In the genomic region with DNA sequence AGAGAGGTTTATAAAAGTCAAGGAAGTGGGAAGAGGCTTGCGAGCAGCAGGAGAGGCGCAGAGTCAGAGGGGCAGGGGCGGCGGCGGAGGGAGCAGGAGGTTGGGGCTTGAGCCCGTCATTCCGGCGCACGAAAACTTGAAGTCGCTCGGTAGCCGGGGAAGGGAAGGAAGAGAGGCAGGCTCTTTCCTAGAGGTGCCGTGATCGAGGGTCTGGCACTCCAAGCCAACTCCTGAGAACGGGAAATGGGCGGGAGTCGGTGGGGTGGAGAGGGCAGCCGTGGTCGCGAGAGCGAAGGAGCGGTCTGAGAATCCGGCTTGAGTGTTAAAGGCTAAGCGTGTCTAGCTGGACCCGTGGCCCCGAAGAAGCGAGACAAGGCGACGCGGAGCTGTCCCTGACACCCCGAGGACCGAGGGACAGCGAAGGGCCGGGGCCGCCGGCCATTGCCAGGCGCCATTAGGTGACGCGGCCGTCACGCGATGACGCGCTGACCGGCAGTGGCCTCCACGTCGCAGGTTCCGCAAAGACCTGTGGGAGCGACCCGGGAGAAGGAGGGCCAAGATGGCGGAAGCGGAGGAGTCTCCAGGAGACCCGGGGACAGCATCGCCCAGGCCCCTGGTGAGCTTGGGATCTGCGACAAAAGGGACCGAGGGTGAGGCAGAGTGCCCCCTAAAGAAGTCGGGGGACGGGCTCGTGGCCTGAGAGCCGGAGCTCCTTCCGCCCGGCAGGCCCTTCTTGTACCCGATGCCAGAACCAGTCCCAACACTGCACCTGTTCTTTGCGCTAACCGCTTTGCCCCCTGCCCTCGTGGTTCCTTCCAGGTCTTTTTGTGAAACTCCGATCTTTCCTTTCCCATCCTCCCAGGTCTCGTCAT, we compare ENCODE assay signal across 1 cellular context.
TF ChIP-seq lines count a peak whose summit lies in the region.

YIPF6 (plus strand) TSS at position 544 of the 872 bp plus-strand sequence; CDS start at position 560, 16 bp downstream.

TF ChIP-seq in HepG2, 621 proteins besides CTCF, POLR2A, EP300 and RAD21 (continued from another document and continues in another):
- no peak for TF ChIP-seq TGIF2 (CRISPR knock-in tag; IDR thresholded peaks at IDR 0.05)
- TF ChIP-seq ZNF749 (CRISPR knock-in tag; IDR thresholded peaks at IDR 0.05; ENCODE audit: borderline replicate concordance) = peak; percentile 36; the same call in 1 of the 2 replicates
- peak; percentile 42; the same call in 1 of the 2 replicates for TF ChIP-seq HDAC1 (CRISPR knock-in tag; IDR thresholded peaks at IDR 0.05)
- TF ChIP-seq RFXANK (CRISPR knock-in tag; IDR thresholded peaks at IDR 0.05) = no peak
- peak; percentile 44 for TF ChIP-seq AGO2 (optimal IDR thresholded peaks at IDR 0.05; ENCODE audit: low read depth, low read length)
- TF ChIP-seq, protein P1, sequence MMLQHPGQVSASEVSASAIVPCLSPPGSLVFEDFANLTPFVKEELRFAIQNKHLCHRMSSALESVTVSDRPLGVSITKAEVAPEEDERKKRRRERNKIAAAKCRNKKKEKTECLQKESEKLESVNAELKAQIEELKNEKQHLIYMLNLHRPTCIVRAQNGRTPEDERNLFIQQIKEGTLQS (CRISPR knock-in tag; IDR thresholded peaks at IDR 0.05) = peak; percentile 33; the same call in 1 of the 2 replicates
- TF ChIP-seq MED1 (CRISPR knock-in tag; IDR thresholded peaks at IDR 0.05) = peak; percentile 62; the same call in 1 of the 2 replicates
- peak; percentile 36; the same call in 1 of the 2 replicates for TF ChIP-seq MLX (CRISPR knock-in tag; IDR thresholded peaks at IDR 0.05)
- TF ChIP-seq ZHX1 (CRISPR knock-in tag; IDR thresholded peaks at IDR 0.05; ENCODE audit: low read depth) = peak; percentile 94
- TF ChIP-seq MED13 (CRISPR knock-in tag; IDR thresholded peaks at IDR 0.05) = no peak
- peak; percentile 59 for TF ChIP-seq ASH2L (IDR thresholded peaks at IDR 0.05; ENCODE audit: insufficient read length, low read depth, low read length)
- TF ChIP-seq ZNF781 (CRISPR knock-in tag; IDR thresholded peaks at IDR 0.05; ENCODE audit: borderline replicate concordance, not compliant biosample characterization) = no peak
- peak; percentile 67 for TF ChIP-seq NKX3-1 (CRISPR knock-in tag; IDR thresholded peaks at IDR 0.05)
- no peak for TF ChIP-seq MAF1 (CRISPR knock-in tag; IDR thresholded peaks at IDR 0.05; ENCODE audit: borderline replicate concordance)
- TF ChIP-seq MEF2D (CRISPR knock-in tag; IDR thresholded peaks at IDR 0.05) = 0 out of 2 replicates have a peak, but pooled peaks have one; percentile 45
- TF ChIP-seq CEBPG (CRISPR knock-in tag; IDR thresholded peaks at IDR 0.05) = 0 out of 2 replicates have a peak, but pooled peaks have one; percentile 18
- TF ChIP-seq ZNF552 (CRISPR knock-in tag; IDR thresholded peaks at IDR 0.05; ENCODE audit: borderline replicate concordance) = 0 out of 2 replicates have a peak, but pooled peaks have one; percentile 51
- TF ChIP-seq GMEB1 (CRISPR knock-in tag; IDR thresholded peaks at IDR 0.05; ENCODE audit: borderline replicate concordance) = peak; percentile 95
- TF ChIP-seq MXD4 (CRISPR knock-in tag; IDR thresholded peaks at IDR 0.05) = peak; percentile 71; the same call in 1 of the 2 replicates
- peak; percentile 32; the same call in 1 of the 2 replicates for TF ChIP-seq SPEN (CRISPR knock-in tag; IDR thresholded peaks at IDR 0.05; ENCODE audit: low read depth)
- no peak for TF ChIP-seq HNF4G (IDR thresholded peaks at IDR 0.05; ENCODE audit: borderline replicate concordance, low read depth, low read length)
- no peak for TF ChIP-seq HNF4G (CRISPR knock-in tag; IDR thresholded peaks at IDR 0.05; ENCODE audit: borderline replicate concordance, low read depth)
- no peak for TF ChIP-seq ZNF557 (CRISPR knock-in tag; IDR thresholded peaks at IDR 0.05)
- TF ChIP-seq PAX8 (CRISPR knock-in tag; IDR thresholded peaks at IDR 0.05; ENCODE audit: borderline replicate concordance) = no peak
- TF ChIP-seq NRL (CRISPR knock-in tag; IDR thresholded peaks at IDR 0.05; ENCODE audit: borderline replicate concordance) = peak; percentile 64; the same call in 1 of the 2 replicates
- TF ChIP-seq, protein P2, sequence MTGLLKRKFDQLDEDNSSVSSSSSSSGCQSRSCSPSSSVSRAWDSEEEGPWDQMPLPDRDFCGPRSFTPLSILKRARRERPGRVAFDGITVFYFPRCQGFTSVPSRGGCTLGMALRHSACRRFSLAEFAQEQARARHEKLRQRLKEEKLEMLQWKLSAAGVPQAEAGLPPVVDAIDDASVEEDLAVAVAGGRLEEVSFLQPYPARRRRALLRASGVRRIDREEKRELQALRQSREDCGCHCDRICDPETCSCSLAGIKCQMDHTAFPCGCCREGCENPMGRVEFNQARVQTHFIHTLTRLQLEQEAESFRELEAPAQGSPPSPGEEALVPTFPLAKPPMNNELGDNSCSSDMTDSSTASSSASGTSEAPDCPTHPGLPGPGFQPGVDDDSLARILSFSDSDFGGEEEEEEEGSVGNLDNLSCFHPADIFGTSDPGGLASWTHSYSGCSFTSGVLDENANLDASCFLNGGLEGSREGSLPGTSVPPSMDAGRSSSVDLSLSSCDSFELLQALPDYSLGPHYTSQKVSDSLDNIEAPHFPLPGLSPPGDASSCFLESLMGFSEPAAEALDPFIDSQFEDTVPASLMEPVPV (CRISPR knock-in tag; IDR thresholded peaks at IDR 0.05) = no peak
- TF ChIP-seq ZBTB38 (CRISPR knock-in tag; IDR thresholded peaks at IDR 0.05) = no peak
- 0 out of 2 replicates have a peak, but pooled peaks have one; percentile 27 for TF ChIP-seq HNRNPL (IDR thresholded peaks at IDR 0.05; ENCODE audit: low read depth, low read length)
- TF ChIP-seq GATAD1 (CRISPR knock-in tag; IDR thresholded peaks at IDR 0.05) = peak; percentile 95
- TF ChIP-seq ZNF18 (CRISPR knock-in tag; IDR thresholded peaks at IDR 0.05; ENCODE audit: insufficient replicate concordance) = peak; percentile 23
- TF ChIP-seq GLMP (CRISPR knock-in tag; IDR thresholded peaks at IDR 0.05; ENCODE audit: borderline replicate concordance) = no peak
- TF ChIP-seq, protein P3, sequence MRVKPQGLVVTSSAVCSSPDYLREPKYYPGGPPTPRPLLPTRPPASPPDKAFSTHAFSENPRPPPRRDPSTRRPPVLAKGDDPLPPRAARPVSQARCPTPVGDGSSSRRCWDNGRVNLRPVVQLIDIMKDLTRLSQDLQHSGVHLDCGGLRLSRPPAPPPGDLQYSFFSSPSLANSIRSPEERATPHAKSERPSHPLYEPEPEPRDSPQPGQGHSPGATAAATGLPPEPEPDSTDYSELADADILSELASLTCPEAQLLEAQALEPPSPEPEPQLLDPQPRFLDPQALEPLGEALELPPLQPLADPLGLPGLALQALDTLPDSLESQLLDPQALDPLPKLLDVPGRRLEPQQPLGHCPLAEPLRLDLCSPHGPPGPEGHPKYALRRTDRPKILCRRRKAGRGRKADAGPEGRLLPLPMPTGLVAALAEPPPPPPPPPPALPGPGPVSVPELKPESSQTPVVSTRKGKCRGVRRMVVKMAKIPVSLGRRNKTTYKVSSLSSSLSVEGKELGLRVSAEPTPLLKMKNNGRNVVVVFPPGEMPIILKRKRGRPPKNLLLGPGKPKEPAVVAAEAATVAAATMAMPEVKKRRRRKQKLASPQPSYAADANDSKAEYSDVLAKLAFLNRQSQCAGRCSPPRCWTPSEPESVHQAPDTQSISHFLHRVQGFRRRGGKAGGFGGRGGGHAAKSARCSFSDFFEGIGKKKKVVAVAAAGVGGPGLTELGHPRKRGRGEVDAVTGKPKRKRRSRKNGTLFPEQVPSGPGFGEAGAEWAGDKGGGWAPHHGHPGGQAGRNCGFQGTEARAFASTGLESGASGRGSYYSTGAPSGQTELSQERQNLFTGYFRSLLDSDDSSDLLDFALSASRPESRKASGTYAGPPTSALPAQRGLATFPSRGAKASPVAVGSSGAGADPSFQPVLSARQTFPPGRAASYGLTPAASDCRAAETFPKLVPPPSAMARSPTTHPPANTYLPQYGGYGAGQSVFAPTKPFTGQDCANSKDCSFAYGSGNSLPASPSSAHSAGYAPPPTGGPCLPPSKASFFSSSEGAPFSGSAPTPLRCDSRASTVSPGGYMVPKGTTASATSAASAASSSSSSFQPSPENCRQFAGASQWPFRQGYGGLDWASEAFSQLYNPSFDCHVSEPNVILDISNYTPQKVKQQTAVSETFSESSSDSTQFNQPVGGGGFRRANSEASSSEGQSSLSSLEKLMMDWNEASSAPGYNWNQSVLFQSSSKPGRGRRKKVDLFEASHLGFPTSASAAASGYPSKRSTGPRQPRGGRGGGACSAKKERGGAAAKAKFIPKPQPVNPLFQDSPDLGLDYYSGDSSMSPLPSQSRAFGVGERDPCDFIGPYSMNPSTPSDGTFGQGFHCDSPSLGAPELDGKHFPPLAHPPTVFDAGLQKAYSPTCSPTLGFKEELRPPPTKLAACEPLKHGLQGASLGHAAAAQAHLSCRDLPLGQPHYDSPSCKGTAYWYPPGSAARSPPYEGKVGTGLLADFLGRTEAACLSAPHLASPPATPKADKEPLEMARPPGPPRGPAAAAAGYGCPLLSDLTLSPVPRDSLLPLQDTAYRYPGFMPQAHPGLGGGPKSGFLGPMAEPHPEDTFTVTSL (CRISPR knock-in tag; IDR thresholded peaks at IDR 0.05; ENCODE audit: borderline replicate concordance) = no peak
- peak; percentile 29; the same call in 1 of the 2 replicates for TF ChIP-seq RXRB (CRISPR knock-in tag; IDR thresholded peaks at IDR 0.05; ENCODE audit: borderline replicate concordance)
- no peak for TF ChIP-seq ZNF737 (CRISPR knock-in tag; IDR thresholded peaks at IDR 0.05; ENCODE audit: borderline replicate concordance)
- TF ChIP-seq ZNF775 (CRISPR knock-in tag; IDR thresholded peaks at IDR 0.05; ENCODE audit: borderline replicate concordance) = no peak
